In genomic region chr2:127638361-127639110, GRCh38 we compare ENCODE assay signal across 9 cellular contexts.
DNase-seq lines count a peak whose midpoint lies in the region.
"Had no signal": no experiment of that assay in that cellular context is flagged by ENCODE, and none has a peak within 500 bp of the region (broad histone marks: within the 10 kb centered on the region; RNA-seq: fewer than 3 reads in every experiment).

No MANE protein-coding gene starts in this region.

- H3K4me1 ChIP-seq in HUES48 (ENCODE audit: control insufficient read depth, insufficient read depth, low read length): peaks cover 14% of the 10 kb centered on the region
- peaks cover 11 to 89% (median 35%) of the 10 kb centered on the region in 5 donors for H3K4me1 ChIP-seq in subcutaneous abdominal adipose tissue (ENCODE audit: control insufficient read depth in 5 of 5, insufficient read depth in 5 of 5, low read length in 5 of 5)

- no peaks in the 10 kb centered on the region for H3K36me3 ChIP-seq in HUES48 (ENCODE audit: control insufficient read depth, insufficient read depth, low read length)
- H3K36me3 ChIP-seq in subcutaneous abdominal adipose tissue (ENCODE audit: control insufficient read depth in 5 of 5, insufficient read depth in 5 of 5, low read length in 5 of 5): peaks cover 0 to 31% (median 11%) of the 10 kb centered on the region in 5 donors

- H3K9ac ChIP-seq in HUES48 (ENCODE audit: low read depth, low read length) (no peak overlapping the region), subcutaneous abdominal adipose tissue (ENCODE audit: low read length in 5 of 5) (no peak overlapping the region)

- DNase-seq in amniotic epithelial cell (ENCODE audit: low read depth) (peak; percentile 59), iris pigment epithelial cell (ENCODE audit: low read depth) (peak; percentile 34), cortex of kidney (lab: John Stamatoyannopoulos, UW) (no peak), NCI-H526 treated with DMSO at 0.1 percent for 48 hours (lab: John Stamatoyannopoulos, UW) (no peak), NCI-H748 treated with DMSO at 0.1 percent for 48 hours (lab: John Stamatoyannopoulos, UW) (no peak)
- DNase-seq: activated CD4-positive, CD25-positive, alpha-beta regulatory T cell; NCI-H2171 treated with DMSO at 0.1 percent for 48 hours had no signal

- H3K9me3 ChIP-seq in HUES48 (ENCODE audit: control insufficient read depth, insufficient read depth, low read length) (no peaks in the 10 kb centered on the region), subcutaneous abdominal adipose tissue (ENCODE audit: control insufficient read depth in 5 of 5, low read length in 5 of 5) (no peaks in the 10 kb centered on the region)

- H3K4me3 ChIP-seq in HUES48 (ENCODE audit: low read depth, low read length) (no peak overlapping the region), subcutaneous abdominal adipose tissue (ENCODE audit: low read depth in 1 of 5, low read length in 5 of 5) (no peak overlapping the region)

- H3K27me3 ChIP-seq in HUES48 (ENCODE audit: control insufficient read depth, insufficient read depth, low read length) (no peaks in the 10 kb centered on the region), subcutaneous abdominal adipose tissue (ENCODE audit: control insufficient read depth in 5 of 5, insufficient read depth in 4 of 5, low read length in 5 of 5) (no peaks in the 10 kb centered on the region)

- H3K27ac ChIP-seq in HUES48 (ENCODE audit: low read depth, low read length) (peak overlapping the region; percentile 82), subcutaneous abdominal adipose tissue (ENCODE audit: low read depth, low read length) (peak overlapping the region; percentile 65)

Comparison
In these comparisons a context has a peak if more than half of its experiments do, and no peak if none do; other contexts are left out.
1. DNase-seq: peak in amniotic epithelial cell (single experiment) and iris pigment epithelial cell (single experiment); none in cortex of kidney (single experiment), NCI-H526 treated with DMSO at 0.1 percent for 48 hours (single experiment) and NCI-H748 treated with DMSO at 0.1 percent for 48 hours (single experiment).